Comparison of ENCODE assay signal across 5 cellular contexts in the genomic region with DNA sequence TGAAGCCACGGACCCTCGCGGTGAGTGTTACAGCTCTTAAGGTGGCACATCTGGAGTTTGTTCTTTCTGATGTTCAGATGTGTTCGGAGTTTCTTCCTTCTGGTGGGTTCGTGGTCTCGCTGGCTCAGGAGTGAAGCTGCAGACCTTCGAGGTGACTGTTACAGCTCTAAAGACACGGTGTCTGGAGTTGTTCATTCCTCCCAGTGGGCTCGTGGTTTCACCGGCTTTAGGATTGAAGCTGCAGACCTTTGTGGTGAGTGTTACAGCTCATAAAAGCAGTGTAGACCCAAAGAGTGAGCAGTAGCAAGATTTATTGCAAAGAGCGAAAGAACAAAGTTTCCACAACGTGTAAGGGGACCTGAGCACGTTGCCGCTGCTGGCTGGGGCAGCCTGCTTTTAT.
A peak's percentile ranks its signal among the peaks of the same experiment; 100 is the strongest.
DNase-seq lines count a peak whose midpoint lies in the region; ATAC-seq and TF ChIP-seq lines count a peak whose summit lies in the region.
"Not testable (repeated sequence)": the region's sequence is repeated elsewhere in the genome, so short reads cannot be mapped to it uniquely, and the experiment has no call there.

No MANE protein-coding gene starts in this region.

- not testable (repeated sequence) for H4K20me1 ChIP-seq in DND-41 (ENCODE audit: insufficient read depth, low read length); Loucy (ENCODE audit: insufficient read depth, low read length, poor library complexity, severe bottlenecking)

- H3K4me3 Mint-ChIP-seq in activated naive CD8-positive, alpha-beta T cell treated with anti-CD3 and anti-CD28 coated beads for 36 hours: peak overlapping the region; percentile 25

- TF ChIP-seq CTCF in DND-41 (IDR thresholded peaks at IDR 0.05; ENCODE audit: borderline replicate concordance, extremely low read depth, low read length, poor library complexity, severe bottlenecking); Loucy (conservative IDR thresholded peaks at IDR 0.05; ENCODE audit: low read length); spleen (IDR thresholded peaks at IDR 0.05 in 8 of 11, conservative IDR thresholded peaks at IDR 0.05 in 3 of 11): not testable (repeated sequence)

- not testable (repeated sequence) for H3K79me2 ChIP-seq in DND-41 (ENCODE audit: insufficient read depth, low read length); Loucy (ENCODE audit: insufficient read depth, low read length)

- H3K9me2 ChIP-seq in Loucy (replicated peaks; ENCODE audit: low read depth, low read length): not testable (repeated sequence)

- WGBS in spleen, 5 donors: 70 to 83% (median 74%) methylated on average over 13 to 14 of the region's 14 CpGs

- peak overlapping the region; percentile 26; the same call in 1 of the 2 replicates for H3K27ac ChIP-seq in DND-41 (ENCODE audit: low read length)
- H3K27ac ChIP-seq in spleen: not testable (repeated sequence)

- H3K4me1 Mint-ChIP-seq in activated naive CD8-positive, alpha-beta T cell treated with anti-CD3 and anti-CD28 coated beads for 36 hours: not testable (repeated sequence)

- H3K9me3 ChIP-seq in DND-41 (ENCODE audit: insufficient read depth, low read length, severe bottlenecking); Loucy (ENCODE audit: insufficient read depth, low read depth, low read length): not testable (repeated sequence)
- peaks cover 0 to 11% (median 0%) of the 10 kb centered on the region in 8 donors for H3K9me3 ChIP-seq in spleen

- H3K27me3 ChIP-seq in DND-41 (ENCODE audit: insufficient read depth, low read length, poor library complexity); Loucy (ENCODE audit: insufficient read depth, low read length, poor library complexity, severe bottlenecking); spleen (replicated peaks in 1 of 7): not testable (repeated sequence)

- not testable (repeated sequence) for H3K27me3 Mint-ChIP-seq in activated naive CD8-positive, alpha-beta T cell treated with anti-CD3 and anti-CD28 coated beads for 36 hours

- not testable (repeated sequence) for H3K36me3 ChIP-seq in DND-41 (ENCODE audit: insufficient read depth, low read length); Loucy (ENCODE audit: insufficient read depth, low read length); spleen

- not testable (repeated sequence) for H2AFZ ChIP-seq in DND-41 (ENCODE audit: low read depth, low read length)
- H2AFZ ChIP-seq in Loucy (ENCODE audit: low read length): peak overlapping the region; percentile 57; the same call in 1 of the 2 replicates

- not testable (repeated sequence) for TF ChIP-seq POLR2A in spleen (IDR thresholded peaks at IDR 0.05)

- peak; percentile 92 for ATAC-seq in DND-41 (ENCODE audit: insufficient read depth, low read depth)
- ATAC-seq in Right ventricle myocardium inferior: not testable (repeated sequence)

- H3K4me3 ChIP-seq in DND-41 (ENCODE audit: low read depth in 1 of 2, low read length in 2 of 2): 0 out of 4 replicates have a peak overlapping the region, but pooled peaks of 1 of the 2 experiments have one; percentile 7
- H3K4me3 ChIP-seq in Loucy (ENCODE audit: low read length, poor library complexity, severe bottlenecking): peak overlapping the region; percentile 21
- not testable (repeated sequence) for H3K4me3 ChIP-seq in spleen

- not testable (repeated sequence) for H3K9me3 Mint-ChIP-seq in activated naive CD8-positive, alpha-beta T cell treated with anti-CD3 and anti-CD28 coated beads for 36 hours

- DNase-seq in DND-41: peak; percentile 65
- not testable (repeated sequence) for DNase-seq in activated naive CD8-positive, alpha-beta T cell treated with anti-CD3 and anti-CD28 coated beads for 36 hours
- DNase-seq in Right ventricle myocardium inferior (ENCODE audit: missing footprints): peak; percentile 16
- peak; percentile 35 for DNase-seq in spleen

- peaks cover 16% of the 10 kb centered on the region for H3K4me1 ChIP-seq in DND-41 (ENCODE audit: insufficient read depth, low read length)
- H3K4me1 ChIP-seq in Loucy (ENCODE audit: insufficient read depth, low read length, poor library complexity, severe bottlenecking); spleen: not testable (repeated sequence)

- H3K27ac Mint-ChIP-seq in activated naive CD8-positive, alpha-beta T cell treated with anti-CD3 and anti-CD28 coated beads for 36 hours: not testable (repeated sequence)

- not testable (repeated sequence) for H3K9ac ChIP-seq in DND-41 (ENCODE audit: low read depth, low read length); Loucy (ENCODE audit: low read depth, low read length, poor library complexity, severe bottlenecking)

- intact Hi-C loops in Right ventricle myocardium inferior (cut with DNase I); spleen (cut with DNase I; ENCODE audit: low total_unique reads): not testable (repeated sequence)

- not testable (repeated sequence) for H3F3A ChIP-seq in Loucy (ENCODE audit: low read depth)

- H3K36me3 Mint-ChIP-seq in activated naive CD8-positive, alpha-beta T cell treated with anti-CD3 and anti-CD28 coated beads for 36 hours: not testable (repeated sequence)

- H3K4me2 ChIP-seq in DND-41 (ENCODE audit: insufficient read depth, low read length): peak overlapping the region; percentile 37; the same call in 1 of the 2 replicates
- H3K4me2 ChIP-seq in Loucy (ENCODE audit: low read depth, low read length, poor library complexity, severe bottlenecking): peak overlapping the region; percentile 49
